In the genomic region with DNA sequence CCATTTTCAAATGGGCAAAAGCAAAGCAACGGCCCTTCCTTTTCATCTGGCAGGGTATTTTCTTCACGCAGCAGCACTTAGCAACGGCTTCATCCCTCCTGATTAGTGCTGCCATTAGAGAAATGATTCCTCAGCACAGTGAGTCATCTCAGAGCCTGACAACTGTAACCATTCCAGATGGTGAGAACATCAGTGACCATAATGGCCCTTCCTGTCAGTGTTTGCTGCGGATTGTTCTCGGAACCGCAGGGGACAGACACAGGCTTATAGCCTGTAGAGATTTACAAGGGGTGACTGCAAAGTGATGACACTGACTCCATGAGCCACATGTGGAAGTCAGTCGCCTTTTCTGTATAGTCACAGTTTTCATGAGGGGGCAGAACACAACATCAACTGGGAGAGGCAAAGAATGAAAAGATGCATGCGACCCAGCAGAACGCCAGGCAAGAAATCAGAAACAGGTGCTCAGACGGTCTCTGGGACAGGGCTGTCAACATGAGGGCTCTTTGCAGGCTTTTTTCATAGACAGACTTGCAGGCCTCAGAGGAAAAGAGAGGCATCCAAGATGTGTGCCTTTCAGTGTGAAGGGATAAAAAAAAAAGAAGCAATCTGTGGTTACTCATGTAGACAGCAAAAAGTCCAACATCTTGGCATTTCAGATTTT, we compare ENCODE assay signal across 10 cellular contexts.
DNase-seq lines count a peak whose midpoint lies in the region; ATAC-seq and TF ChIP-seq lines count a peak whose summit lies in the region.
"Had no signal": no experiment of that assay in that cellular context is flagged by ENCODE, and none has a peak within 500 bp of the region (broad histone marks: within the 10 kb centered on the region; RNA-seq: fewer than 3 reads in every experiment).

No MANE protein-coding gene starts in this region.

- peaks cover 1% of the 10 kb centered on the region for H3K27me3 ChIP-seq in BJ (ENCODE audit: control insufficient read depth, insufficient read depth, low read length)
- no peaks in the 10 kb centered on the region for H3K27me3 ChIP-seq in endodermal cell (ENCODE audit: control insufficient read depth, insufficient read depth, low read length, poor library complexity, severe bottlenecking)

- no peaks in the 10 kb centered on the region for H3K36me3 ChIP-seq in BJ (ENCODE audit: control insufficient read depth, insufficient read depth, low read length)
- H3K36me3 ChIP-seq in endodermal cell (ENCODE audit: control insufficient read depth, insufficient read depth, low read length) = no peaks in the 10 kb centered on the region

- CTCF ChIA-PET in BJ (lab: Yijun Ruan, JAX) = interaction anchor here (1.5 to 1.8 kb wide), 2 partner anchors 105 to 196 kb away, joined by 3 to 4 read pairs; no protein-coding TSS in a partner anchor

- peak overlapping the region; percentile 61 for H3K27ac ChIP-seq in endodermal cell (ENCODE audit: low read depth, low read length)
- H3K27ac ChIP-seq: KMS-11 had no signal

- H3K4me1 ChIP-seq in endodermal cell (ENCODE audit: control insufficient read depth, insufficient read depth, low read length) = peaks cover 11% of the 10 kb centered on the region

- POLR2A ChIA-PET in BJ (lab: Charles Lee) = no interaction called here

- WGBS in endodermal cell (ENCODE audit: insufficient coverage in 1 of 2, insufficient read length in 1 of 2), 2 experiments = 48 to 62% methylated on average over 10 of the region's 10 CpGs

- H3K36me3 Mint-ChIP-seq in endodermal cell (ENCODE audit: low read depth) = no peaks in the 10 kb centered on the region

- no peak overlapping the region for H3K4me3 ChIP-seq in BJ (ENCODE audit: low read depth, low read length)
- H3K4me3 ChIP-seq in endodermal cell (ENCODE audit: low read length) = no peak overlapping the region

- TF ChIP-seq CTCF in BJ (IDR thresholded peaks at IDR 0.05; ENCODE audit: insufficient read depth, low read depth, low read length) (no peak), endodermal cell (conservative IDR thresholded peaks at IDR 0.05) (no peak)

- no peak for ATAC-seq in HG03432 (IDR thresholded peaks at IDR 0.05; ENCODE audit: unreplicated experiment)
- ATAC-seq in stimulated activated naive CD8-positive, alpha-beta T cell treated with anti-CD3 and anti-CD28 coated beads, Interleukin-15, amount 100 ng/mL, for 72 hours = no peak
- ATAC-seq in GM18498 (IDR thresholded peaks at IDR 0.05; ENCODE audit: unreplicated experiment) = no peak
- ATAC-seq: left lobe of liver had no signal

- H3K9ac ChIP-seq in endodermal cell (ENCODE audit: extremely low read depth, low read length, poor library complexity, severe bottlenecking) = no peak overlapping the region
- H3K9ac ChIP-seq: KMS-11 had no signal

- no peak overlapping the region for H3K4me3 Mint-ChIP-seq in endodermal cell
- H3K4me3 Mint-ChIP-seq in stimulated activated naive CD8-positive, alpha-beta T cell treated with anti-CD3 and anti-CD28 coated beads, Interleukin-15, amount 100 ng/mL, for 72 hours = no peak overlapping the region

- peaks cover 40% of the 10 kb centered on the region for H3K4me1 Mint-ChIP-seq in endodermal cell
- no peaks in the 10 kb centered on the region for H3K4me1 Mint-ChIP-seq in stimulated activated naive CD8-positive, alpha-beta T cell treated with anti-CD3 and anti-CD28 coated beads, Interleukin-15, amount 100 ng/mL, for 72 hours

- H3K9me3 ChIP-seq in endodermal cell (ENCODE audit: control insufficient read depth, low read length) = peaks cover 12% of the 10 kb centered on the region

- H3K27me3 Mint-ChIP-seq in endodermal cell (ENCODE audit: insufficient read depth) = no peaks in the 10 kb centered on the region
- no peaks in the 10 kb centered on the region for H3K27me3 Mint-ChIP-seq in stimulated activated naive CD8-positive, alpha-beta T cell treated with anti-CD3 and anti-CD28 coated beads, Interleukin-15, amount 100 ng/mL, for 72 hours

- DNase-seq in BJ (ENCODE audit: low read depth) = peak; percentile 53
- DNase-seq in NCI-H524 (lab: John Stamatoyannopoulos, UW) = peak; percentile 68 to 85
- peak; percentile 88 for DNase-seq in endodermal cell
- peak; percentile 86 for DNase-seq in myocyte (ENCODE audit: low read depth)
- no peak for DNase-seq in stimulated activated naive CD8-positive, alpha-beta T cell treated with anti-CD3 and anti-CD28 coated beads, Interleukin-15, amount 100 ng/mL, for 72 hours
- DNase-seq in germinal center (ENCODE audit: low spot score) = no peak

- H3K27ac Mint-ChIP-seq in endodermal cell = peak overlapping the region; percentile 6
- H3K27ac Mint-ChIP-seq in stimulated activated naive CD8-positive, alpha-beta T cell treated with anti-CD3 and anti-CD28 coated beads, Interleukin-15, amount 100 ng/mL, for 72 hours = no peak overlapping the region

- peaks cover 8% of the 10 kb centered on the region for H3K9me3 Mint-ChIP-seq in endodermal cell
- peaks cover 0 to 4% of the 10 kb centered on the region in 2 donors for H3K9me3 Mint-ChIP-seq in stimulated activated naive CD8-positive, alpha-beta T cell treated with anti-CD3 and anti-CD28 coated beads, Interleukin-15, amount 100 ng/mL, for 72 hours

Comparison
In these comparisons a context has a peak if more than half of its experiments do, and no peak if none do; other contexts are left out.
1. DNase-seq: peak in BJ (single experiment), NCI-H524 (2 of 2), endodermal cell (single experiment) and myocyte (single experiment); none in stimulated activated naive CD8-positive, alpha-beta T cell treated with anti-CD3 and anti-CD28 coated beads, Interleukin-15, amount 100 ng/mL, for 72 hours (0 of 2) and germinal center (single experiment).